ENCODE assay signal across 8 cellular contexts in genomic region chr14:34059925-34060746, GRCh38.
A peak's percentile ranks its signal among the peaks of the same experiment; 100 is the strongest.
DNase-seq lines count a peak whose midpoint lies in the region; ATAC-seq, FAIRE-seq and TF ChIP-seq lines count a peak whose summit lies in the region.

No MANE protein-coding gene starts in this region.

- H3K4me3 ChIP-seq in left ventricle myocardium inferior (peak overlapping the region; percentile 74), trophoblast cell (ENCODE audit: low read depth, low read length) (peak overlapping the region; percentile 72)

- H3K4me2 ChIP-seq in trophoblast cell (ENCODE audit: low read length), result peak overlapping the region; percentile 62

- peak overlapping the region; percentile 92 for H3K14ac ChIP-seq in trophoblast cell (ENCODE audit: low read length)

- H3K9me3 ChIP-seq in left ventricle myocardium inferior (replicated peaks) (no peaks in the 10 kb centered on the region), trophoblast cell (ENCODE audit: insufficient read depth, low read depth, low read length) (peaks cover 2% of the 10 kb centered on the region)

- H3K4me1 ChIP-seq in left ventricle myocardium inferior, result peaks cover 45% of the 10 kb centered on the region
- H3K4me1 ChIP-seq in trophoblast cell (ENCODE audit: control insufficient read depth in 1 of 2, insufficient read depth in 2 of 2, low read length in 2 of 2), result peaks cover 7 to 9% of the 10 kb centered on the region in 2 experiments

- ATAC-seq in GM19351 (IDR thresholded peaks at IDR 0.05; ENCODE audit: unreplicated experiment) (peak; percentile 82), HG03442 (IDR thresholded peaks at IDR 0.05; ENCODE audit: unreplicated experiment) (peak; percentile 78)

- H4K12ac ChIP-seq in trophoblast cell (ENCODE audit: low read depth, low read length), result peak overlapping the region; percentile 82

- H3K23ac ChIP-seq in trophoblast cell (ENCODE audit: low read length), result no peak overlapping the region

- peak overlapping the region; percentile 86 for H4K8ac ChIP-seq in trophoblast cell (ENCODE audit: low read depth, low read length)

- H3K9ac ChIP-seq in trophoblast cell (ENCODE audit: low read length), result peak overlapping the region; percentile 68

- H2BK120ac ChIP-seq in trophoblast cell (ENCODE audit: insufficient read depth, low read length, poor library complexity), result peak overlapping the region; percentile 90

- no CpG with 5 or more reads among the region's 91 CpGs for WGBS in trophoblast cell (ENCODE audit: extremely low coverage, insufficient coverage, insufficient read length)

- H2BK5ac ChIP-seq in trophoblast cell (ENCODE audit: low read depth, low read length, poor library complexity), result peak overlapping the region; percentile 83

- H3K18ac ChIP-seq in trophoblast cell (ENCODE audit: low read length), result peak overlapping the region; percentile 92

- peak; percentile 44 for TF ChIP-seq CTCF in left ventricle myocardium inferior (IDR thresholded peaks at IDR 0.05; ENCODE audit: borderline replicate concordance)

- no peaks in the 10 kb centered on the region for H3K27me3 ChIP-seq in left ventricle myocardium inferior (ENCODE audit: low read depth)
- no peaks in the 10 kb centered on the region for H3K27me3 ChIP-seq in trophoblast cell (ENCODE audit: insufficient read depth, low read length)

- no peaks in the 10 kb centered on the region for H3K36me3 ChIP-seq in left ventricle myocardium inferior
- H3K36me3 ChIP-seq in trophoblast cell (ENCODE audit: control insufficient read depth in 1 of 2, insufficient read depth in 2 of 2, low read length in 2 of 2), result no peaks in the 10 kb centered on the region

- DNase-seq in COR-L47 (lab: John Stamatoyannopoulos, UW), result peak; percentile 71
- DNase-seq in SK-N-DZ (ENCODE audit: low spot score), result peak; percentile 35
- DNase-seq in amniotic epithelial cell (ENCODE audit: low read depth), result peak; percentile 58
- peak; percentile 85 for DNase-seq in left ventricle myocardium inferior
- DNase-seq in trophoblast cell, result peak; percentile 92 to 93
- DNase-seq in urothelium cell line (ENCODE audit: low spot score), result peak; percentile 90

- peak overlapping the region; percentile 88 for H4K91ac ChIP-seq in trophoblast cell (ENCODE audit: low read depth, low read length)

- peak overlapping the region; percentile 39 for H3K4ac ChIP-seq in trophoblast cell (ENCODE audit: low read depth, low read length)

- peaks cover 13% of the 10 kb centered on the region for H3K79me1 ChIP-seq in trophoblast cell (ENCODE audit: low read length)

- H2AFZ ChIP-seq in trophoblast cell (ENCODE audit: insufficient read depth, low read length, poor library complexity), result peak overlapping the region; percentile 87

- H2BK12ac ChIP-seq in trophoblast cell (ENCODE audit: low read length), result peak overlapping the region; percentile 81

- H2AK5ac ChIP-seq in trophoblast cell (ENCODE audit: low read length), result peak overlapping the region; percentile 17

- intact Hi-C loops in left ventricle myocardium inferior (cut with micrococcal nuclease), result loop anchor here (10.0 kb wide), 1 partner anchor 115 kb away; no protein-coding TSS in a partner anchor

- H3K27ac ChIP-seq in left ventricle myocardium inferior (replicated peaks) (peak overlapping the region; percentile 97), trophoblast cell (ENCODE audit: low read depth, low read length) (peak overlapping the region; percentile 55)

- peaks cover 7% of the 10 kb centered on the region for H3K79me2 ChIP-seq in trophoblast cell (ENCODE audit: control insufficient read depth, insufficient read depth, low read length, poor library complexity)

- peak; percentile 23 for FAIRE-seq in urothelium cell line (lab: Jason Lieb, UNC)

Comparison
In these comparisons a context has a peak if more than half of its experiments do, and no peak if none do; other contexts are left out.
1. Peak in every context shown above with its lines: DNase-seq, ATAC-seq, H3K4me3 ChIP-seq and H3K27ac ChIP-seq.
2. DNase-seq: peak in every context shown above with its lines; median percentile 92 in trophoblast cell; 90 in urothelium cell line; 85 in left ventricle myocardium inferior; 71 in COR-L47; 58 in amniotic epithelial cell; 35 in SK-N-DZ.